21 cellular contexts compared by ENCODE assay signal in genomic region chr11:76800466-76801200, GRCh38. TPM values are rescaled to one million over a fixed set of nuclear protein-coding genes. Genes with fewer than 3 reads are reported as not detected.
DNase-seq lines count a peak whose midpoint lies in the region; ATAC-seq and TF ChIP-seq lines count a peak whose summit lies in the region.
"Had no signal": no experiment of that assay in that cellular context is flagged by ENCODE, and none has a peak within 500 bp of the region (broad histone marks: within the 10 kb centered on the region; RNA-seq: fewer than 3 reads in every experiment).

No MANE protein-coding gene starts in this region.

- TSS peak; percentile 13 for BruUV-seq in HCT116 (replicated peaks; lab: Mats Ljungman, UMichigan)

- DNase-seq in HCT116 (ENCODE audit: low read depth, low spot score) (no peak), colonic mucosa (peak; percentile 20), right lobe of liver (peak in 1 of 3 donors; percentile 63), Karpas-422 (no peak)
- DNase-seq: DMS79; effector CD4-positive, alpha-beta T cell; KBM-7; NCI-H1436; NCI-H2107; nephron progenitor cell; stimulated activated CD4-positive, alpha-beta T cell treated with anti-CD3 and anti-CD28 coated beads, Interleukin-2, amount 100 ng/mL, for 24 hours; T-cell; testis had no signal

- CTCF ChIA-PET in HCT116 (lab: Charles Lee): interaction anchor here (0.9 to 7.3 kb wide), 6 partner anchors 66 to 244 kb away, joined by 3 to 50 read pairs (median 10); no protein-coding TSS in a partner anchor

- H2AFZ ChIP-seq in HCT116 (ENCODE audit: low read depth, low read length, poor library complexity, severe bottlenecking) (no peak overlapping the region), Karpas-422 (ENCODE audit: low read length) (no peak overlapping the region)

- peaks cover 7 to 10% of the 10 kb centered on the region in 2 experiments; a peak in 3 of 4 replicates for H3K4me1 ChIP-seq in HCT116 (ENCODE audit: control insufficient read depth in 1 of 2, insufficient read depth in 2 of 2, low read length in 2 of 2)
- peaks cover 5% of the 10 kb centered on the region for H3K4me1 ChIP-seq in colonic mucosa
- H3K4me1 ChIP-seq in right lobe of liver: peaks cover 0 to 61% (median 30%) of the 10 kb centered on the region in 4 donors
- peaks cover 18 to 94% (median 84%) of the 10 kb centered on the region in 5 donors for H3K4me1 ChIP-seq in subcutaneous abdominal adipose tissue (ENCODE audit: control insufficient read depth in 5 of 5, insufficient read depth in 5 of 5, low read length in 5 of 5)
- H3K4me1 ChIP-seq in Karpas-422 (ENCODE audit: low read length): peaks cover 6% of the 10 kb centered on the region; the same call in 1 of the 2 replicates

- 36% methylated on average over 8 of the region's 9 CpGs for WGBS in right lobe of liver (ENCODE audit: insufficient coverage, low coverage, low lambda C conversion rate, missing lambda C conversion rate)

- no peak overlapping the region for H3K27ac ChIP-seq in HCT116 (ENCODE audit: low read depth, low read length)
- no peak overlapping the region for H3K27ac ChIP-seq in colonic mucosa
- peak overlapping the region in 2 of 3 donors; percentile 64 to 100 for H3K27ac ChIP-seq in right lobe of liver
- peak overlapping the region; percentile 94 for H3K27ac ChIP-seq in subcutaneous abdominal adipose tissue (ENCODE audit: low read depth, low read length)
- no peak overlapping the region for H3K27ac ChIP-seq in Karpas-422 (ENCODE audit: low read length)

- TF ChIP-seq POLR2A in HCT116 (IDR thresholded peaks at IDR 0.05; ENCODE audit: borderline replicate concordance, extremely low read depth, insufficient read depth, insufficient read length) (no peak), right lobe of liver (IDR thresholded peaks at IDR 0.05) (no peak)

- H3K79me2 ChIP-seq in HCT116 (ENCODE audit: insufficient read depth, low read length) (no peaks in the 10 kb centered on the region), Karpas-422 (ENCODE audit: low read length) (no peaks in the 10 kb centered on the region)

- H3K9me2 ChIP-seq in HCT116 (ENCODE audit: insufficient read depth): no peaks in the 10 kb centered on the region
- H3K9me2 ChIP-seq in Karpas-422 (replicated peaks; ENCODE audit: insufficient read depth, low read length): no peaks in the 10 kb centered on the region

- H3K9me3 ChIP-seq in HCT116 (ENCODE audit: control insufficient read depth in 1 of 2, insufficient read depth in 1 of 2, low read depth in 1 of 2, low read length in 2 of 2) (no peaks in the 10 kb centered on the region), colonic mucosa (no peaks in the 10 kb centered on the region), right lobe of liver (no peaks in the 10 kb centered on the region), subcutaneous abdominal adipose tissue (ENCODE audit: control insufficient read depth in 5 of 5, low read length in 5 of 5) (no peaks in the 10 kb centered on the region), Karpas-422 (ENCODE audit: low read length) (no peaks in the 10 kb centered on the region)
- H3K9me3 ChIP-seq: testis had no signal

- RAD21 ChIA-PET in HCT116 (lab: Charles Lee; ENCODE audit: low non-redundant PET in 1 of 2, low total read pairs in 2 of 2, uncharacterized antibody in 2 of 2, unreplicated experiment in 2 of 2): interaction anchor here in 1 of 2 experiments (1.3 kb wide), 1 partner anchor 66 kb away, joined by 10 read pairs; no protein-coding TSS in a partner anchor

- no peaks in the 10 kb centered on the region for H3K27me3 ChIP-seq in HCT116 (ENCODE audit: insufficient read depth, low read length)
- no peaks in the 10 kb centered on the region for H3K27me3 ChIP-seq in colonic mucosa
- H3K27me3 ChIP-seq in right lobe of liver: no peaks in the 10 kb centered on the region
- H3K27me3 ChIP-seq in subcutaneous abdominal adipose tissue (ENCODE audit: control insufficient read depth in 5 of 5, insufficient read depth in 4 of 5, low read length in 5 of 5): no peaks in the 10 kb centered on the region
- H3K27me3 ChIP-seq in Karpas-422 (ENCODE audit: low read length): no peaks in the 10 kb centered on the region
- H3K27me3 ChIP-seq: testis had no signal

- POLR2A ChIA-PET in HCT116 (lab: Charles Lee): no interaction called here

- H3K4me2 ChIP-seq in HCT116 (ENCODE audit: low read length) (no peak overlapping the region), Karpas-422 (ENCODE audit: low read depth, low read length, poor library complexity, severe bottlenecking) (no peak overlapping the region)

- no peak for TF ChIP-seq CTCF in HCT116 (IDR thresholded peaks at IDR 0.05 in 2 of 3, conservative IDR thresholded peaks at IDR 0.05 in 1 of 3; ENCODE audit: borderline replicate concordance in 1 of 3, insufficient read depth in 1 of 3, low read depth in 2 of 3, low read length in 2 of 3)
- no peak for TF ChIP-seq CTCF in colonic mucosa (IDR thresholded peaks at IDR 0.05)
- TF ChIP-seq CTCF in right lobe of liver (IDR thresholded peaks at IDR 0.05): no peak

- H3K36me3 ChIP-seq in HCT116 (ENCODE audit: control insufficient read depth in 1 of 2, insufficient read depth in 2 of 2, low read length in 2 of 2): peaks cover 0 to 6% of the 10 kb centered on the region in 2 experiments; a peak in 1 of 4 replicates
- no peaks in the 10 kb centered on the region for H3K36me3 ChIP-seq in colonic mucosa
- H3K36me3 ChIP-seq in right lobe of liver: peaks cover 0 to 24% (median 10%) of the 10 kb centered on the region in 4 donors
- H3K36me3 ChIP-seq in subcutaneous abdominal adipose tissue (ENCODE audit: control insufficient read depth in 5 of 5, insufficient read depth in 5 of 5, low read length in 5 of 5): peaks cover 0 to 27% (median 24%) of the 10 kb centered on the region in 5 donors
- H3K36me3 ChIP-seq in Karpas-422 (ENCODE audit: insufficient read depth, low read length): no peaks in the 10 kb centered on the region

- H4K20me1 ChIP-seq in HCT116 (ENCODE audit: insufficient read depth) (no peaks in the 10 kb centered on the region), Karpas-422 (ENCODE audit: insufficient read depth, low read depth, low read length) (no peaks in the 10 kb centered on the region)

- no peak overlapping the region for H3K4me3 ChIP-seq in HCT116 (replicated peaks in 1 of 2; ENCODE audit: low read depth in 1 of 2, low read length in 2 of 2)
- H3K4me3 ChIP-seq in colonic mucosa: no peak overlapping the region
- no peak overlapping the region for H3K4me3 ChIP-seq in right lobe of liver
- H3K4me3 ChIP-seq in subcutaneous abdominal adipose tissue (ENCODE audit: low read depth in 1 of 5, low read length in 5 of 5): no peak overlapping the region
- no peak overlapping the region for H3K4me3 ChIP-seq in Karpas-422 (ENCODE audit: low read length)
- H3K4me3 ChIP-seq: testis had no signal

- H3K9ac ChIP-seq in HCT116 (ENCODE audit: low read length) (no peak overlapping the region), colonic mucosa (ENCODE audit: low read depth in 2 of 2, low read length in 2 of 2) (no peak overlapping the region), subcutaneous abdominal adipose tissue (ENCODE audit: low read length in 5 of 5) (no peak overlapping the region), Karpas-422 (ENCODE audit: low read length) (no peak overlapping the region)

- TF ChIP-seq RAD21 in HCT116 (IDR thresholded peaks at IDR 0.05; ENCODE audit: low read depth): no peak

- intact Hi-C loops in HCT116 (cut with micrococcal nuclease): no loop called here
- intact Hi-C loops in colonic mucosa (cut with DNase I): no loop called here
- intact Hi-C loops in right lobe of liver (cut with DNase I): loop anchor here in 1 of 2 donors (10.0 kb wide), 1 partner anchor 234 kb away; the partner anchor contains the start of gene B3GNT6

- no peak for ATAC-seq in HCT116
- peak in 2 of 4 donors; percentile 0 to 1 for ATAC-seq in right lobe of liver
- ATAC-seq in GM19035 (IDR thresholded peaks at IDR 0.05; ENCODE audit: unreplicated experiment): no peak
- ATAC-seq in GM18873 (IDR thresholded peaks at IDR 0.05; ENCODE audit: low FRiP score, unreplicated experiment): no peak
- ATAC-seq: CD8-positive, alpha-beta T cell; esophagus mucosa; Panc1; stimulated activated memory B cell treated with anti-CD40 and anti-IgM and Interleukin-4, amounts not matched to agents 10 μg/mL and 1 μg/mL and 100 μg/mL, for 72 hours; T-cell had no signal

TF ChIP-seq in HCT116, 20 proteins besides CTCF, POLR2A, EP300 and RAD21 (continues in another document):
- TF ChIP-seq FOSL1 (IDR thresholded peaks at IDR 0.05; ENCODE audit: low read depth) (no peak), EZH2phosphoT487 (IDR thresholded peaks at IDR 0.05; ENCODE audit: borderline replicate concordance) (no peak), TCF7L2 (IDR thresholded peaks at IDR 0.05; ENCODE audit: borderline replicate concordance, extremely low read depth, insufficient read depth, insufficient read length) (no peak), ZNF274 (IDR thresholded peaks at IDR 0.05; ENCODE audit: low read depth, low read length) (no peak), REST (IDR thresholded peaks at IDR 0.05; ENCODE audit: low read depth) (no peak), EGR1 (IDR thresholded peaks at IDR 0.05; ENCODE audit: low read depth) (no peak)

RNA-seq across cellular contexts. Expression of gene TSKU, which starts 17.5 kb away (rescaled TPM):
- total RNA-seq in HCT116 (2021; ENCODE audit: unreplicated experiment) (21.9 TPM), colonic mucosa (10 to 100 TPM; 39.6 to 41.3 TPM), right lobe of liver (1,000 to 10,000 TPM in 1 of 6 experiments, 100 to 1,000 TPM in 4, 10 to 100 TPM in 1; 66.1 to 1,026 (median 278) TPM)
- polyA plus RNA-seq in HCT116 (2012): 21.1 and 25.4 TPM in 2 replicates
- total RNA-seq in Karpas-422 (2014; rRNA removed; shearing (Covaris generic); ENCODE audit: low replicate concordance): not detected in 2 replicates
- total RNA-seq: CD8-positive, alpha-beta T cell; mononuclear cell had no signal

Comparison
In these comparisons a context has a peak if more than half of its experiments do, and no peak if none do; other contexts are left out.
1. H3K27ac ChIP-seq: peak in right lobe of liver (2 of 3) and subcutaneous abdominal adipose tissue (single experiment); none in HCT116 (single experiment), colonic mucosa (single experiment) and Karpas-422 (single experiment).
2. RNA of gene TSKU, which starts 17.5 kb away (total RNA-seq): 66.1 to 1,026 TPM in right lobe of liver, 39.6 to 41.3 TPM in colonic mucosa and 21.9 TPM in HCT116 (single experiment); not detected in Karpas-422; every median in the first group is over 10 times any median in the second.